4 cellular contexts compared by ENCODE assay signal in the genomic region with DNA sequence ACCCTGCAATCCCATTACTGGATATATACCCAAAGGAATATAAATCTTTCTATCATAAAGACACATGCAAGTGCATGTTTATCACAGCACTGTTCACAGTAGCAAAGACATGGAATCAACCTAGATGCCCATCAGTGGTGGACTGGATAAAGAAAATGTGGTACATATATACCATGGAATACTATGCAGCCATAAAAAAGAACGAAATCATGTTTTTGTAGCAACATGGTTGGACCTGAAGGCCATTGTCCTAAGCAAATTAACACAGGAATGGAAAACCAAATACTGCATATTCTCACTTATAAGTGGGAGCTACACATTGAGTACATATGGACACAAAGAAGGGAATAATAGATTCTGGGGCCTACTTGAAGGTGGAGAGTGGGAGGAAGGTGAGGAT. TPM values are rescaled to one million over a fixed set of nuclear protein-coding genes. Genes with fewer than 3 reads are reported as not detected.
"Had no signal": no experiment of that assay in that cellular context is flagged by ENCODE, and none has a peak within 500 bp of the region (broad histone marks: within the 10 kb centered on the region; RNA-seq: fewer than 3 reads in every experiment).

No MANE protein-coding gene starts in this region.

RNA-seq across cellular contexts. Expression of a gene that starts 30.6 kb away (rescaled TPM):
- total RNA-seq: LHCN-M2, M059J, MCF 10A, NCI-H460 had no signal
